ENCODE assay signal across 17 cellular contexts in genomic region chr17:40474419-40475002, GRCh38. TPM values are rescaled to one million over a fixed set of nuclear protein-coding genes. Genes with fewer than 3 reads are reported as not detected.
A peak's percentile ranks its signal among the peaks of the same experiment; 100 is the strongest.
DNase-seq lines count a peak whose midpoint lies in the region; TF ChIP-seq lines count a peak whose summit lies in the region.
"Had no signal": no experiment of that assay in that cellular context is flagged by ENCODE, and none has a peak within 500 bp of the region (broad histone marks: within the 10 kb centered on the region; RNA-seq: fewer than 3 reads in every experiment).

No MANE protein-coding gene starts in this region.

- H3K36me3 ChIP-seq in SK-N-MC (ENCODE audit: insufficient read depth, low read length) (no peaks in the 10 kb centered on the region), neuronal stem cell (replicated peaks in 1 of 2; ENCODE audit: control insufficient read depth in 2 of 2, insufficient read depth in 2 of 2, low read length in 2 of 2) (no peaks in the 10 kb centered on the region), OCI-LY7 (ENCODE audit: insufficient read depth, low read length) (no peaks in the 10 kb centered on the region)
- H3K36me3 ChIP-seq: colonic mucosa, lower lobe of right lung had no signal

- H3K9me2 ChIP-seq in OCI-LY7 (ENCODE audit: insufficient read depth, low read length) = no peaks in the 10 kb centered on the region

- WGBS in neuronal stem cell (ENCODE audit: extremely low coverage in 2 of 2, insufficient read length in 2 of 2, insufficient replicate concordance in 1 of 2), 2 donors = no CpG with 5 or more reads among the region's 9 CpGs

- BruUV-seq in OCI-LY7 (replicated peaks; lab: Mats Ljungman, UMichigan) = no TSS peak

- H3K4me3 ChIP-seq in SK-N-MC (no peak overlapping the region), epithelial cell of esophagus (ENCODE audit: low read length) (no peak overlapping the region), neuronal stem cell (ENCODE audit: low read length in 2 of 2) (no peak overlapping the region), OCI-LY7 (ENCODE audit: low read depth, low read length, poor library complexity, severe bottlenecking) (no peak overlapping the region)
- H3K4me3 ChIP-seq: colonic mucosa, lower lobe of right lung had no signal

- H3K79me1 ChIP-seq in neuronal stem cell (ENCODE audit: low read depth, low read length) = no peaks in the 10 kb centered on the region

- CTCF ChIA-PET in OCI-LY7 (lab: Charles Lee; ENCODE audit: unreplicated experiment) = no interaction called here

- H3K14ac ChIP-seq in neuronal stem cell (ENCODE audit: low read length) = no peak overlapping the region

- H3K9ac ChIP-seq in SK-N-MC (ENCODE audit: insufficient read length) (no peak overlapping the region), neuronal stem cell (ENCODE audit: low read depth, low read length, poor library complexity) (no peak overlapping the region)

- peak overlapping the region; percentile 57 for H2AFZ ChIP-seq in neuronal stem cell (ENCODE audit: low read length)
- H2AFZ ChIP-seq in OCI-LY7 (ENCODE audit: low read length) = no peak overlapping the region

- H3K9me3 ChIP-seq in SK-N-MC (ENCODE audit: low read depth, low read length) (no peaks in the 10 kb centered on the region), neuronal stem cell (replicated peaks in 1 of 2; ENCODE audit: control insufficient read depth in 2 of 2, insufficient read depth in 1 of 2, low read depth in 1 of 2, low read length in 2 of 2) (peaks cover 3 to 14% of the 10 kb centered on the region in 2 donors), OCI-LY7 (ENCODE audit: low read length) (no peaks in the 10 kb centered on the region)
- H3K9me3 ChIP-seq: colonic mucosa, lower lobe of right lung had no signal

- H4K20me1 ChIP-seq in OCI-LY7 (ENCODE audit: insufficient read depth, low read length) = no peaks in the 10 kb centered on the region

- H3K4me2 ChIP-seq in neuronal stem cell (ENCODE audit: insufficient read depth, low read length, poor library complexity, severe bottlenecking) = no peak overlapping the region
- H3K4me2 ChIP-seq in OCI-LY7 (ENCODE audit: low read length) = no peak overlapping the region

- H3K79me2 ChIP-seq in OCI-LY7 (ENCODE audit: insufficient read depth, low read depth, low read length) = no peaks in the 10 kb centered on the region

- H2BK15ac ChIP-seq in neuronal stem cell (ENCODE audit: low read length) = no peak overlapping the region

- no peak overlapping the region for H3K23ac ChIP-seq in neuronal stem cell (ENCODE audit: low read depth, low read length, poor library complexity)

- H4K91ac ChIP-seq in neuronal stem cell (ENCODE audit: low read depth, low read length, poor library complexity) = no peak overlapping the region

- H2BK120ac ChIP-seq in neuronal stem cell (ENCODE audit: low read depth, low read length) = no peak overlapping the region

- H2BK5ac ChIP-seq in neuronal stem cell (ENCODE audit: low read length) = no peak overlapping the region

- no peak overlapping the region for H2BK12ac ChIP-seq in neuronal stem cell (ENCODE audit: low read length)

- POLR2A ChIA-PET in OCI-LY7 (lab: Charles Lee) = no interaction called here

- intact Hi-C loops in OCI-LY7 (cut with micrococcal nuclease; ENCODE audit: unreplicated experiment) = no loop called here

- H3K4me1 ChIP-seq in neuronal stem cell (ENCODE audit: control insufficient read depth in 2 of 2, insufficient read depth in 1 of 2, low read depth in 1 of 2, low read length in 2 of 2) (peaks cover 2 to 9% of the 10 kb centered on the region in 2 donors), OCI-LY7 (ENCODE audit: insufficient read depth, low read length, poor library complexity, severe bottlenecking) (peaks cover under 1% of the 10 kb centered on the region)
- H3K4me1 ChIP-seq: colonic mucosa had no signal

- DNase-seq in HT-29 (ENCODE audit: low spot score) (peak; percentile 60), SK-N-MC (ENCODE audit: low read depth, low spot score) (no peak), epithelial cell of esophagus (ENCODE audit: low read depth) (peak; percentile 82), neuronal stem cell (ENCODE audit: low spot score) (no peak), glomerular visceral epithelial cell (ENCODE audit: extremely low spot score) (no peak), OCI-LY7 (ENCODE audit: low spot score) (no peak), superior temporal gyrus (ENCODE audit: extremely low spot score) (no peak)
- no peak for DNase-seq in NK-92 treated with Interleukin-12 subunit alpha and Interleukin-12 subunit beta, amount 100 ng/mL, for 24 hours (lab: John Stamatoyannopoulos, UW)
- DNase-seq: amygdala; colonic mucosa; lower lobe of right lung; natural killer cell; NCI-H2029; NCI-H524 treated with DMSO at 0.1 percent for 48 hours; stimulated activated CD4-positive, alpha-beta T cell treated with anti-CD3 and anti-CD28 coated beads, Interleukin-1b, Interleukin-23, amount 100 ng/mL, for 48 hours; substantia nigra had no signal

- H2AK5ac ChIP-seq in neuronal stem cell (ENCODE audit: low read depth, low read length) = peak overlapping the region; percentile 33

- no peak overlapping the region for H4K8ac ChIP-seq in neuronal stem cell (ENCODE audit: low read depth, low read length)

- H3K4ac ChIP-seq in neuronal stem cell (ENCODE audit: low read length) = no peak overlapping the region

- no peaks in the 10 kb centered on the region for H3K27me3 ChIP-seq in neuronal stem cell (ENCODE audit: control insufficient read depth in 3 of 3, insufficient read depth in 3 of 3, low read depth in 1 of 3, low read length in 3 of 3)
- H3K27me3 ChIP-seq: colonic mucosa had no signal

- H3K27ac ChIP-seq in SK-N-MC (peak overlapping the region; percentile 30; the same call in 1 of the 2 replicates), neuronal stem cell (replicated peaks; ENCODE audit: low read length) (no peak overlapping the region), OCI-LY7 (ENCODE audit: low read depth, low read length, poor library complexity, severe bottlenecking) (no peak overlapping the region)
- H3K27ac ChIP-seq: colonic mucosa, lower lobe of right lung had no signal

- no peak for TF ChIP-seq CTCF in epithelial cell of esophagus (IDR thresholded peaks at IDR 0.05; ENCODE audit: insufficient read depth, low read depth, low read length, missing control alignments)
- TF ChIP-seq CTCF in OCI-LY7 (conservative IDR thresholded peaks at IDR 0.05; ENCODE audit: low read length) = no peak

- peak overlapping the region; percentile 75 for H3K18ac ChIP-seq in neuronal stem cell (ENCODE audit: low read length)

RNA-seq across cellular contexts. Expression of gene TNS4, which starts 26.9 kb away (rescaled TPM):
- total RNA-seq in HT-29 (2014; rRNA removed; shearing (Covaris generic)) = 148 and 187 TPM in 2 replicates
- polyA plus RNA-seq in neuronal stem cell (2013, experiment 1 of 2) = not detected
- not detected for polyA plus RNA-seq in neuronal stem cell (2013, experiment 2 of 2)
- total RNA-seq in OCI-LY7 (2014; rRNA removed; shearing (Covaris generic)) = 0.18 and 0.22 TPM in 2 replicates
- 0.66 and 0.97 TPM in 2 replicates for total RNA-seq in OCI-LY7 (2022)
- total RNA-seq: endothelial cell of umbilical vein had no signal
- polyA plus RNA-seq: endothelial cell of umbilical vein had no signal

RNA-seq across cellular contexts. Expression of gene IGFBP4, which starts 31.3 kb away (rescaled TPM):
- total RNA-seq in HT-29 (2014; rRNA removed; shearing (Covaris generic)) = 62.5 and 69.6 TPM in 2 replicates
- polyA plus RNA-seq in neuronal stem cell (2013, experiment 1 of 2) = 36.1 TPM
- polyA plus RNA-seq in neuronal stem cell (2013, experiment 2 of 2) = 34.4 TPM
- not detected in 2 replicates for total RNA-seq in OCI-LY7 (2014; rRNA removed; shearing (Covaris generic))
- not detected in 2 replicates for total RNA-seq in OCI-LY7 (2022)

RNA-seq across cellular contexts. Expression of gene TOP2A, which starts 56.8 kb away (rescaled TPM):
- total RNA-seq in HT-29 (2014; rRNA removed; shearing (Covaris generic)) = 65.3 and 74.9 TPM in 2 replicates
- 269 TPM for polyA plus RNA-seq in neuronal stem cell (2013, experiment 1 of 2)
- 272 TPM for polyA plus RNA-seq in neuronal stem cell (2013, experiment 2 of 2)
- 293 and 303 TPM in 2 replicates for total RNA-seq in OCI-LY7 (2014; rRNA removed; shearing (Covaris generic))
- total RNA-seq in OCI-LY7 (2022) = 340 and 442 TPM in 2 replicates

Comparison
In these comparisons a context has a peak if more than half of its experiments do, and no peak if none do; other contexts are left out.
1. DNase-seq: peak in HT-29 (single experiment) and epithelial cell of esophagus (single experiment); none in SK-N-MC (single experiment), neuronal stem cell (single experiment), NK-92 treated with Interleukin-12 subunit alpha and Interleukin-12 subunit beta, amount 100 ng/mL, for 24 hours (single experiment), glomerular visceral epithelial cell (single experiment), OCI-LY7 (single experiment) and superior temporal gyrus (single experiment).
2. RNA of gene TNS4, which starts 26.9 kb away (total RNA-seq): 148 to 187 TPM in HT-29; 0.18 to 0.97 TPM in OCI-LY7; every median in the first group is over 10 times any median in the second.
3. RNA of gene IGFBP4, which starts 31.3 kb away (total RNA-seq): 62.5 to 69.6 TPM in HT-29; not detected in OCI-LY7; every median in the first group is over 10 times any median in the second.